In genomic region chr3:14143271-14143605, GRCh38 we compare ENCODE assay signal across 8 cellular contexts. TPM values are rescaled to one million over a fixed set of nuclear protein-coding genes. Genes with fewer than 3 reads are reported as not detected.
DNase-seq lines count a peak whose midpoint lies in the region; ATAC-seq and TF ChIP-seq lines count a peak whose summit lies in the region.

No MANE protein-coding gene starts in this region.

- ATAC-seq in GM21360 (IDR thresholded peaks at IDR 0.05; ENCODE audit: unreplicated experiment) (no peak), GM18505 (IDR thresholded peaks at IDR 0.05; ENCODE audit: unreplicated experiment) (no peak)

- no peak for TF ChIP-seq CTCF in sigmoid colon (IDR thresholded peaks at IDR 0.05)
- no peak for TF ChIP-seq CTCF in GM20000 (IDR thresholded peaks at IDR 0.05; ENCODE audit: extremely low read depth, missing control alignments)

- H3K9me3 ChIP-seq in SJSA1 (replicated peaks), result no peaks in the 10 kb centered on the region
- no peaks in the 10 kb centered on the region for H3K9me3 ChIP-seq in sigmoid colon

- H3K27me3 ChIP-seq in SJSA1 (replicated peaks), result no peaks in the 10 kb centered on the region
- no peaks in the 10 kb centered on the region for H3K27me3 ChIP-seq in sigmoid colon

- no peak overlapping the region for H3K4me3 ChIP-seq in SJSA1
- no peak overlapping the region for H3K4me3 ChIP-seq in sigmoid colon

- H3K4me1 ChIP-seq in SJSA1 (replicated peaks) (peaks cover 37% of the 10 kb centered on the region), sigmoid colon (peaks cover 0 to 54% (median 46%) of the 10 kb centered on the region in 4 donors)

- DNase-seq in EL (peak; percentile 61), SJSA1 (ENCODE audit: low read depth in 1 of 2, low spot score in 2 of 2) (no peak), epithelial cell of prostate (ENCODE audit: low read depth, low spot score) (no peak), sigmoid colon (no peak), erythroblast (lab: John Stamatoyannopoulos, UW) (no peak), GM20000 (ENCODE audit: low spot score) (no peak)

- H3K27ac ChIP-seq in SJSA1 (peak overlapping the region; percentile 99), epithelial cell of prostate (peak overlapping the region; percentile 82), sigmoid colon (peak overlapping the region; percentile 81 to 92 (median 84))

- no peak for TF ChIP-seq EP300 in sigmoid colon (IDR thresholded peaks at IDR 0.05)

- TF ChIP-seq POLR2A in sigmoid colon (IDR thresholded peaks at IDR 0.05) (no peak), erythroblast (IDR thresholded peaks at IDR 0.05; ENCODE audit: low read length) (no peak), GM18505 (IDR thresholded peaks at IDR 0.05; ENCODE audit: borderline replicate concordance, extremely low read depth, insufficient read depth, insufficient read length) (no peak)

- intact Hi-C loops in sigmoid colon (cut with DNase I), result loop anchor here (10.0 kb wide), 1 partner anchor 1478 kb away; the partner anchor contains the start of gene RAF1

- WGBS in sigmoid colon, 2 donors, result 88 to 93% methylated on average over 4 of the region's 4 CpGs

- H3K36me3 ChIP-seq in SJSA1 (peaks cover 70% of the 10 kb centered on the region), sigmoid colon (peaks cover 12 to 72% (median 20%) of the 10 kb centered on the region in 4 donors)

RNA-seq across cellular contexts. Expression of gene TMEM43, which starts 18.4 kb away (rescaled TPM):
- total RNA-seq in SJSA1 (2014; rRNA removed; shearing (Covaris generic)), result 82.1 and 82.7 TPM in 2 replicates
- 10 to 100 TPM; 68.0 to 88.3 (median 80.2) TPM for total RNA-seq in sigmoid colon
- 10 to 100 TPM in 1 of 3 donors, 1 to 10 TPM in 2; 6.0 to 33.7 (median 7.2) TPM for polyA plus RNA-seq in sigmoid colon

RNA-seq across cellular contexts. Expression of gene CHCHD4, which starts 18.6 kb away (rescaled TPM):
- 12.8 and 17.3 TPM in 2 replicates for total RNA-seq in SJSA1 (2014; rRNA removed; shearing (Covaris generic))
- total RNA-seq in sigmoid colon, result 10 to 100 TPM; 13.0 to 33.1 (median 26.3) TPM
- polyA plus RNA-seq in sigmoid colon, result 10 to 100 TPM; 15.3 to 33.8 (median 17.4) TPM

RNA-seq across cellular contexts. Expression of gene XPC, which starts 35.2 kb away (rescaled TPM):
- 12.9 and 17.7 TPM in 2 replicates for total RNA-seq in SJSA1 (2014; rRNA removed; shearing (Covaris generic))
- total RNA-seq in sigmoid colon, result 10 to 100 TPM; 30.3 to 37.5 (median 32.6) TPM
- 10 to 100 TPM in 1 of 3 donors, 1 to 10 TPM in 2; 8.1 to 20.0 (median 9.0) TPM for polyA plus RNA-seq in sigmoid colon

RNA-seq across cellular contexts. Expression of gene LSM3, which starts 35.4 kb away (rescaled TPM):
- 22.4 and 25.9 TPM in 2 replicates for total RNA-seq in SJSA1 (2014; rRNA removed; shearing (Covaris generic))
- 10 to 100 TPM in 3 of 4 donors, 1 to 10 TPM in 1; 8.0 to 17.1 (median 14.9) TPM for total RNA-seq in sigmoid colon
- 10 to 100 TPM; 15.0 to 20.4 (median 19.2) TPM for polyA plus RNA-seq in sigmoid colon
